In the genomic region with DNA sequence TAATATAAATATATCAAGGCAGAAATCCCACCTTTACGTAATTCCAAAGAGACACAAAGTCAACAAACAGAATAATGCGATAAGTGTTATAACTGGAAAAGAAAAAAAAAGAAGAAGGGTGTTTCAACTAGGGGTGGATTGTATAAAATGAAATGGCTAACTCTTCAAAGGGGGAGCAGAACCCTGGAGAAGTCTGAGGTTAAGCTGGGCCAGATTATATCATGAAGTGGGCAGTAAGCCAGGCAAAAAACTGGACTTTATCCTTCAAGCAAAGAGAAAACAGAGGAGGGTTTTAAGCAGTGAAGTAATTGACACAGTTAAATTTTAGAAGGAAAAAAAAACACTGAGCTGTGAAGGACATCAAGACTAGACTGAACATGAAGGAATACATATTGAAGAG, we compare ENCODE assay signal across 1 cellular context.
TF ChIP-seq lines count a peak whose summit lies in the region.

No MANE protein-coding gene starts in this region.

TF ChIP-seq in HepG2, 621 proteins besides CTCF, POLR2A, EP300 and RAD21 (continued from another document and continues in another):
- TF ChIP-seq FIP1L1 (IDR thresholded peaks at IDR 0.05; ENCODE audit: borderline replicate concordance, insufficient read depth, low read depth, low read length) = no peak
- TF ChIP-seq NONO (IDR thresholded peaks at IDR 0.05) = no peak
- no peak for TF ChIP-seq NONO (CRISPR knock-in tag; conservative IDR thresholded peaks at IDR 0.05)
- no peak for TF ChIP-seq ZFP36L1 (CRISPR knock-in tag; IDR thresholded peaks at IDR 0.05)
- no peak for TF ChIP-seq KLF15 (CRISPR knock-in tag; IDR thresholded peaks at IDR 0.05; ENCODE audit: borderline replicate concordance)
- TF ChIP-seq CHD2 (IDR thresholded peaks at IDR 0.05; ENCODE audit: low read depth, low read length) = no peak
- TF ChIP-seq KLF16 (CRISPR knock-in tag; IDR thresholded peaks at IDR 0.05) = no peak
- TF ChIP-seq ZNF891 (CRISPR knock-in tag; IDR thresholded peaks at IDR 0.05) = no peak
- no peak for TF ChIP-seq ZNF674 (CRISPR knock-in tag; IDR thresholded peaks at IDR 0.05; ENCODE audit: low read depth)
- no peak for TF ChIP-seq PRMT3 (CRISPR knock-in tag; IDR thresholded peaks at IDR 0.05; ENCODE audit: borderline replicate concordance, low read depth)
- TF ChIP-seq ZNF362 (CRISPR knock-in tag; IDR thresholded peaks at IDR 0.05; ENCODE audit: borderline replicate concordance) = peak; percentile 92
- TF ChIP-seq, protein P1, sequence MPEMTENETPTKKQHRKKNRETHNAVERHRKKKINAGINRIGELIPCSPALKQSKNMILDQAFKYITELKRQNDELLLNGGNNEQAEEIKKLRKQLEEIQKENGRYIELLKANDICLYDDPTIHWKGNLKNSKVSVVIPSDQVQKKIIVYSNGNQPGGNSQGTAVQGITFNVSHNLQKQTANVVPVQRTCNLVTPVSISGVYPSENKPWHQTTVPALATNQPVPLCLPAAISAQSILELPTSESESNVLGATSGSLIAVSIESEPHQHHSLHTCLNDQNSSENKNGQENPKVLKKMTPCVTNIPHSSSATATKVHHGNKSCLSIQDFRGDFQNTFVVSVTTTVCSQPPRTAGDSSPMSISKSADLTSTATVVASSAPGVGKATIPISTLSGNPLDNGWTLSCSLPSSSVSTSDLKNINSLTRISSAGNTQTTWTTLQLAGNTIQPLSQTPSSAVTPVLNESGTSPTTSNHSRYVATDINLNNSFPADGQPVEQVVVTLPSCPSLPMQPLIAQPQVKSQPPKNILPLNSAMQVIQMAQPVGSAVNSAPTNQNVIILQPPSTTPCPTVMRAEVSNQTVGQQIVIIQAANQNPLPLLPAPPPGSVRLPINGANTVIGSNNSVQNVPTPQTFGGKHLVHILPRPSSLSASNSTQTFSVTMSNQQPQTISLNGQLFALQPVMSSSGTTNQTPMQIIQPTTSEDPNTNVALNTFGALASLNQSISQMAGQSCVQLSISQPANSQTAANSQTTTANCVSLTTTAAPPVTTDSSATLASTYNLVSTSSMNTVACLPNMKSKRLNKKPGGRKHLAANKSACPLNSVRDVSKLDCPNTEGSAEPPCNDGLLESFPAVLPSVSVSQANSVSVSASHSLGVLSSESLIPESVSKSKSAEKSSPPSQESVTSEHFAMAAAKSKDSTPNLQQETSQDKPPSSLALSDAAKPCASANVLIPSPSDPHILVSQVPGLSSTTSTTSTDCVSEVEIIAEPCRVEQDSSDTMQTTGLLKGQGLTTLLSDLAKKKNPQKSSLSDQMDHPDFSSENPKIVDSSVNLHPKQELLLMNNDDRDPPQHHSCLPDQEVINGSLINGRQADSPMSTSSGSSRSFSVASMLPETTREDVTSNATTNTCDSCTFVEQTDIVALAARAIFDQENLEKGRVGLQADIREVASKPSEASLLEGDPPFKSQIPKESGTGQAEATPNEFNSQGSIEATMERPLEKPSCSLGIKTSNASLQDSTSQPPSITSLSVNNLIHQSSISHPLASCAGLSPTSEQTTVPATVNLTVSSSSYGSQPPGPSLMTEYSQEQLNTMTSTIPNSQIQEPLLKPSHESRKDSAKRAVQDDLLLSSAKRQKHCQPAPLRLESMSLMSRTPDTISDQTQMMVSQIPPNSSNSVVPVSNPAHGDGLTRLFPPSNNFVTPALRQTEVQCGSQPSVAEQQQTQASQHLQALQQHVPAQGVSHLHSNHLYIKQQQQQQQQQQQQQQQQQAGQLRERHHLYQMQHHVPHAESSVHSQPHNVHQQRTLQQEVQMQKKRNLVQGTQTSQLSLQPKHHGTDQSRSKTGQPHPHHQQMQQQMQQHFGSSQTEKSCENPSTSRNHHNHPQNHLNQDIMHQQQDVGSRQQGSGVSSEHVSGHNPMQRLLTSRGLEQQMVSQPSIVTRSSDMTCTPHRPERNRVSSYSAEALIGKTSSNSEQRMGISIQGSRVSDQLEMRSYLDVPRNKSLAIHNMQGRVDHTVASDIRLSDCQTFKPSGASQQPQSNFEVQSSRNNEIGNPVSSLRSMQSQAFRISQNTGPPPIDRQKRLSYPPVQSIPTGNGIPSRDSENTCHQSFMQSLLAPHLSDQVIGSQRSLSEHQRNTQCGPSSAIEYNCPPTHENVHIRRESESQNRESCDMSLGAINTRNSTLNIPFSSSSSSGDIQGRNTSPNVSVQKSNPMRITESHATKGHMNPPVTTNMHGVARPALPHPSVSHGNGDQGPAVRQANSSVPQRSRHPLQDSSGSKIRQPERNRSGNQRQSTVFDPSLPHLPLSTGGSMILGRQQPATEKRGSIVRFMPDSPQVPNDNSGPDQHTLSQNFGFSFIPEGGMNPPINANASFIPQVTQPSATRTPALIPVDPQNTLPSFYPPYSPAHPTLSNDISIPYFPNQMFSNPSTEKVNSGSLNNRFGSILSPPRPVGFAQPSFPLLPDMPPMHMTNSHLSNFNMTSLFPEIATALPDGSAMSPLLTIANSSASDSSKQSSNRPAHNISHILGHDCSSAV (CRISPR knock-in tag; IDR thresholded peaks at IDR 0.05; ENCODE audit: borderline replicate concordance) = no peak
- TF ChIP-seq RELA (CRISPR knock-in tag; IDR thresholded peaks at IDR 0.05) = no peak
- no peak for TF ChIP-seq ZNF776 (CRISPR knock-in tag; IDR thresholded peaks at IDR 0.05)
- no peak for TF ChIP-seq IKZF4 (CRISPR knock-in tag; IDR thresholded peaks at IDR 0.05; ENCODE audit: borderline replicate concordance, low read depth, not compliant biosample characterization)
- TF ChIP-seq ZFP37 (CRISPR knock-in tag; IDR thresholded peaks at IDR 0.05; ENCODE audit: borderline replicate concordance) = no peak
- no peak for TF ChIP-seq ZNF224 (CRISPR knock-in tag; IDR thresholded peaks at IDR 0.05)
- no peak for TF ChIP-seq ZNF446 (CRISPR knock-in tag; IDR thresholded peaks at IDR 0.05)
- no peak for TF ChIP-seq ASH2L (IDR thresholded peaks at IDR 0.05; ENCODE audit: insufficient read length, low read depth, low read length)
- 0 out of 2 replicates have a peak, but pooled peaks have one; percentile 21 for TF ChIP-seq DNMT3B (CRISPR knock-in tag; conservative IDR thresholded peaks at IDR 0.05)
- TF ChIP-seq NAIF1 (CRISPR knock-in tag; IDR thresholded peaks at IDR 0.05; ENCODE audit: borderline replicate concordance) = no peak
- TF ChIP-seq, protein P2, sequence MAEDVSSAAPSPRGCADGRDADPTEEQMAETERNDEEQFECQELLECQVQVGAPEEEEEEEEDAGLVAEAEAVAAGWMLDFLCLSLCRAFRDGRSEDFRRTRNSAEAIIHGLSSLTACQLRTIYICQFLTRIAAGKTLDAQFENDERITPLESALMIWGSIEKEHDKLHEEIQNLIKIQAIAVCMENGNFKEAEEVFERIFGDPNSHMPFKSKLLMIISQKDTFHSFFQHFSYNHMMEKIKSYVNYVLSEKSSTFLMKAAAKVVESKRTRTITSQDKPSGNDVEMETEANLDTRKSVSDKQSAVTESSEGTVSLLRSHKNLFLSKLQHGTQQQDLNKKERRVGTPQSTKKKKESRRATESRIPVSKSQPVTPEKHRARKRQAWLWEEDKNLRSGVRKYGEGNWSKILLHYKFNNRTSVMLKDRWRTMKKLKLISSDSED (CRISPR knock-in tag; IDR thresholded peaks at IDR 0.05) = no peak
- TF ChIP-seq CCAR2 (optimal IDR thresholded peaks at IDR 0.05; ENCODE audit: low read depth, low read length) = no peak
- TF ChIP-seq GATAD1 (CRISPR knock-in tag; IDR thresholded peaks at IDR 0.05) = no peak
- TF ChIP-seq HOXD1 (CRISPR knock-in tag; IDR thresholded peaks at IDR 0.05) = no peak
- no peak for TF ChIP-seq ZNF296 (CRISPR knock-in tag; conservative IDR thresholded peaks at IDR 0.05)
- no peak for TF ChIP-seq ZNF543 (CRISPR knock-in tag; IDR thresholded peaks at IDR 0.05)
- TF ChIP-seq PCBP1 (IDR thresholded peaks at IDR 0.05; ENCODE audit: borderline replicate concordance, low read depth, low read length) = no peak
- TF ChIP-seq FOXJ3 (CRISPR knock-in tag; IDR thresholded peaks at IDR 0.05; ENCODE audit: borderline replicate concordance) = peak; percentile 33; the same call in 1 of the 2 replicates
- no peak for TF ChIP-seq TFDP1 (CRISPR knock-in tag; IDR thresholded peaks at IDR 0.05; ENCODE audit: borderline replicate concordance)
- no peak for TF ChIP-seq ONECUT2 (CRISPR knock-in tag; IDR thresholded peaks at IDR 0.05)
- TF ChIP-seq POGZ (CRISPR knock-in tag; IDR thresholded peaks at IDR 0.05) = 0 out of 2 replicates have a peak, but pooled peaks have one; percentile 41
- TF ChIP-seq NBN (conservative IDR thresholded peaks at IDR 0.05) = no peak
- peak; percentile 57; the same call in 1 of the 2 replicates for TF ChIP-seq NR2F2 (IDR thresholded peaks at IDR 0.05; ENCODE audit: borderline replicate concordance, low read depth)
- no peak for TF ChIP-seq GPN1 (CRISPR knock-in tag; IDR thresholded peaks at IDR 0.05; ENCODE audit: borderline replicate concordance)
- TF ChIP-seq, protein P3, sequence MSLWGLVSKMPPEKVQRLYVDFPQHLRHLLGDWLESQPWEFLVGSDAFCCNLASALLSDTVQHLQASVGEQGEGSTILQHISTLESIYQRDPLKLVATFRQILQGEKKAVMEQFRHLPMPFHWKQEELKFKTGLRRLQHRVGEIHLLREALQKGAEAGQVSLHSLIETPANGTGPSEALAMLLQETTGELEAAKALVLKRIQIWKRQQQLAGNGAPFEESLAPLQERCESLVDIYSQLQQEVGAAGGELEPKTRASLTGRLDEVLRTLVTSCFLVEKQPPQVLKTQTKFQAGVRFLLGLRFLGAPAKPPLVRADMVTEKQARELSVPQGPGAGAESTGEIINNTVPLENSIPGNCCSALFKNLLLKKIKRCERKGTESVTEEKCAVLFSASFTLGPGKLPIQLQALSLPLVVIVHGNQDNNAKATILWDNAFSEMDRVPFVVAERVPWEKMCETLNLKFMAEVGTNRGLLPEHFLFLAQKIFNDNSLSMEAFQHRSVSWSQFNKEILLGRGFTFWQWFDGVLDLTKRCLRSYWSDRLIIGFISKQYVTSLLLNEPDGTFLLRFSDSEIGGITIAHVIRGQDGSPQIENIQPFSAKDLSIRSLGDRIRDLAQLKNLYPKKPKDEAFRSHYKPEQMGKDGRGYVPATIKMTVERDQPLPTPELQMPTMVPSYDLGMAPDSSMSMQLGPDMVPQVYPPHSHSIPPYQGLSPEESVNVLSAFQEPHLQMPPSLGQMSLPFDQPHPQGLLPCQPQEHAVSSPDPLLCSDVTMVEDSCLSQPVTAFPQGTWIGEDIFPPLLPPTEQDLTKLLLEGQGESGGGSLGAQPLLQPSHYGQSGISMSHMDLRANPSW (CRISPR knock-in tag; IDR thresholded peaks at IDR 0.05; ENCODE audit: borderline replicate concordance) = no peak
- no peak for TF ChIP-seq FOXP1 (IDR thresholded peaks at IDR 0.05)
- peak; percentile 35; the same call in 1 of the 2 replicates for TF ChIP-seq FOXP1 (CRISPR knock-in tag; IDR thresholded peaks at IDR 0.05)
- no peak for TF ChIP-seq HOXA5 (CRISPR knock-in tag; IDR thresholded peaks at IDR 0.05)
- TF ChIP-seq ZNF761 (CRISPR knock-in tag; conservative IDR thresholded peaks at IDR 0.05) = no peak
- no peak for TF ChIP-seq ZSCAN29 (CRISPR knock-in tag; conservative IDR thresholded peaks at IDR 0.05)
- TF ChIP-seq HOXA9 (CRISPR knock-in tag; IDR thresholded peaks at IDR 0.05; ENCODE audit: borderline replicate concordance) = no peak
- TF ChIP-seq FOSL1 (CRISPR knock-in tag; IDR thresholded peaks at IDR 0.05; ENCODE audit: borderline replicate concordance) = no peak
- no peak; the same call in 1 of the 2 replicates for TF ChIP-seq NCOR1 (IDR thresholded peaks at IDR 0.05; ENCODE audit: borderline replicate concordance, low read length)
- no peak for TF ChIP-seq HOXA7 (CRISPR knock-in tag; IDR thresholded peaks at IDR 0.05)
- no peak for TF ChIP-seq ZNF557 (CRISPR knock-in tag; IDR thresholded peaks at IDR 0.05)
- no peak for TF ChIP-seq NFYB (CRISPR knock-in tag; IDR thresholded peaks at IDR 0.05)
- TF ChIP-seq MEF2D (CRISPR knock-in tag; IDR thresholded peaks at IDR 0.05) = no peak
- TF ChIP-seq JUNB (CRISPR knock-in tag; IDR thresholded peaks at IDR 0.05; ENCODE audit: borderline replicate concordance) = no peak
- TF ChIP-seq NCOA1 (CRISPR knock-in tag; IDR thresholded peaks at IDR 0.05) = no peak
- TF ChIP-seq, protein P4, sequence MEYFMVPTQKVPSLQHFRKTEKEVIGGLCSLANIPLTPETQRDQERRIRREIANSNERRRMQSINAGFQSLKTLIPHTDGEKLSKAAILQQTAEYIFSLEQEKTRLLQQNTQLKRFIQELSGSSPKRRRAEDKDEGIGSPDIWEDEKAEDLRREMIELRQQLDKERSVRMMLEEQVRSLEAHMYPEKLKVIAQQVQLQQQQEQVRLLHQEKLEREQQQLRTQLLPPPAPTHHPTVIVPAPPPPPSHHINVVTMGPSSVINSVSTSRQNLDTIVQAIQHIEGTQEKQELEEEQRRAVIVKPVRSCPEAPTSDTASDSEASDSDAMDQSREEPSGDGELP (IDR thresholded peaks at IDR 0.05; ENCODE audit: borderline replicate concordance, low read depth) = no peak
- no peak for TF ChIP-seq ZNF629 (CRISPR knock-in tag; conservative IDR thresholded peaks at IDR 0.05)
- TF ChIP-seq RXRB (CRISPR knock-in tag; IDR thresholded peaks at IDR 0.05; ENCODE audit: borderline replicate concordance) = peak; percentile 86
- TF ChIP-seq ZNF720 (CRISPR knock-in tag; IDR thresholded peaks at IDR 0.05) = no peak
- TF ChIP-seq ZNF703 (CRISPR knock-in tag; IDR thresholded peaks at IDR 0.05; ENCODE audit: borderline replicate concordance) = no peak
- TF ChIP-seq MAF1 (CRISPR knock-in tag; IDR thresholded peaks at IDR 0.05; ENCODE audit: borderline replicate concordance) = no peak
- no peak for TF ChIP-seq TOE1 (CRISPR knock-in tag; IDR thresholded peaks at IDR 0.05)
